20 cellular contexts compared by ENCODE assay signal in genomic region chr1:206551296-206551984, GRCh38. TPM values are rescaled to one million over a fixed set of nuclear protein-coding genes. Genes with fewer than 3 reads are reported as not detected.
DNase-seq lines count a peak whose midpoint lies in the region; ATAC-seq and TF ChIP-seq lines count a peak whose summit lies in the region.
"Had no signal": no experiment of that assay in that cellular context is flagged by ENCODE, and none has a peak within 500 bp of the region (broad histone marks: within the 10 kb centered on the region; RNA-seq: fewer than 3 reads in every experiment).

No MANE protein-coding gene starts in this region.

- H3K56ac ChIP-seq in mesendoderm (ENCODE audit: low read length): no peak overlapping the region

- H3K4me1 ChIP-seq in CD8-positive, alpha-beta memory T cell (ENCODE audit: insufficient read depth, low read length): peaks cover 63% of the 10 kb centered on the region
- H3K4me1 ChIP-seq in mesendoderm (ENCODE audit: control insufficient read depth, low read depth, low read length) (no peaks in the 10 kb centered on the region), colonic mucosa (no peaks in the 10 kb centered on the region)
- H3K4me1 ChIP-seq: SJSA1 had no signal

- H3K79me2 ChIP-seq in mesendoderm (ENCODE audit: control insufficient read depth, insufficient read depth, low read length): no peaks in the 10 kb centered on the region

- CTCF ChIA-PET in CD8-positive, alpha-beta memory T cell (lab: Charles Lee): interaction anchor here (0.6 to 19.8 kb wide), 23 partner anchors 8 to 183 kb away, joined by 3 to 503 read pairs (median 4); partner anchors contain the start of genes DYRK3, EIF2D and IKBKE

- no peak overlapping the region for H2BK15ac ChIP-seq in mesendoderm (replicated peaks; ENCODE audit: low read depth)

- H3K27ac ChIP-seq in CD8-positive, alpha-beta memory T cell (ENCODE audit: low read depth, low read length): peak overlapping the region; percentile 56
- H3K27ac ChIP-seq in mesendoderm (ENCODE audit: low read depth, low read length) (no peak overlapping the region), colonic mucosa (no peak overlapping the region)
- H3K27ac ChIP-seq: gastroesophageal sphincter, neutrophil, SJSA1 had no signal

- no peak overlapping the region for H2BK120ac ChIP-seq in mesendoderm (ENCODE audit: low read depth, low read length)

- H4K5ac ChIP-seq in mesendoderm (ENCODE audit: low read length): no peak overlapping the region

- TF ChIP-seq CTCF in colonic mucosa (IDR thresholded peaks at IDR 0.05): no peak

- no peaks in the 10 kb centered on the region for H3K36me3 ChIP-seq in CD8-positive, alpha-beta memory T cell (ENCODE audit: insufficient read depth, low read length)
- H3K36me3 ChIP-seq in mesendoderm (ENCODE audit: control insufficient read depth, insufficient read depth, low read length): no peaks in the 10 kb centered on the region
- no peaks in the 10 kb centered on the region for H3K36me3 ChIP-seq in colonic mucosa
- H3K36me3 ChIP-seq: gastroesophageal sphincter, neutrophil, SJSA1 had no signal

- no peak overlapping the region for H3K9ac ChIP-seq in mesendoderm (ENCODE audit: low read length)
- H3K9ac ChIP-seq in colonic mucosa (ENCODE audit: low read depth in 2 of 2, low read length in 2 of 2): no peak overlapping the region

- no peak overlapping the region for H2BK5ac ChIP-seq in mesendoderm (ENCODE audit: low read length)

- H3K27me3 Mint-ChIP-seq in activated T-cell treated with anti-CD3 and anti-CD28 coated beads, Interleukin-2, amount 50 U/mL, for 24 hours: no peaks in the 10 kb centered on the region
- peaks cover 0 to 4% of the 10 kb centered on the region in 2 donors for H3K27me3 Mint-ChIP-seq in CD8-positive, alpha-beta memory T cell
- no peaks in the 10 kb centered on the region for H3K27me3 Mint-ChIP-seq in activated T-helper 2 cell treated with anti-CD3 and anti-CD28 coated beads, Interferon-gamma antibody, Interleukin-2, Interleukin-4, amounts not matched to agents 10 μg/mL and 5 μg/mL and 100 μg/mL, durations not matched to agents 14 hours and 24 hours and 36 hours (ENCODE audit: low read depth)
- H3K27me3 Mint-ChIP-seq in natural killer cell treated with Interleukin-12 subunit alpha and Interleukin-12 subunit beta and Interleukin-15 and Interleukin-18, amount 100 ng/mL, for 72 hours: no peaks in the 10 kb centered on the region

- DNase-seq in activated T-cell treated with anti-CD3 and anti-CD28 coated beads, Interleukin-2, amount 50 U/mL, for 24 hours: peak; percentile 66
- DNase-seq in activated T-cell treated with anti-CD3 and anti-CD28 coated beads for 4 hours (no peak), mesendoderm (no peak), colonic mucosa (no peak)
- DNase-seq in CD8-positive, alpha-beta memory T cell: no peak
- no peak for DNase-seq in activated T-helper 2 cell treated with anti-CD3 and anti-CD28 coated beads, Interferon-gamma antibody, Interleukin-2, Interleukin-4, amounts not matched to agents 10 μg/mL and 5 μg/mL and 100 μg/mL, durations not matched to agents 14 hours and 24 hours and 36 hours (ENCODE audit: low spot score)
- peak; percentile 26 for DNase-seq in natural killer cell treated with Interleukin-12 subunit alpha and Interleukin-12 subunit beta and Interleukin-15 and Interleukin-18, amount 100 ng/mL, for 72 hours (ENCODE audit: low spot score)
- DNase-seq: ACHN, amniotic stem cell, caudate nucleus, MM.1S, NCI-H1436 treated with DMSO at 0.1 percent for 48 hours, NCI-H774, PC-3 had no signal

- H3K79me1 ChIP-seq in mesendoderm (ENCODE audit: low read length): no peaks in the 10 kb centered on the region

- H2AK5ac ChIP-seq in mesendoderm (ENCODE audit: low read length): no peak overlapping the region

- H3K18ac ChIP-seq in mesendoderm (ENCODE audit: low read length): no peak overlapping the region

- no peak for ATAC-seq in natural killer cell treated with Interleukin-12 subunit alpha and Interleukin-12 subunit beta and Interleukin-15 and Interleukin-18, amount 100 ng/mL, for 72 hours
- ATAC-seq in HG02642 (IDR thresholded peaks at IDR 0.05; ENCODE audit: poor library complexity, unreplicated experiment): no peak
- ATAC-seq: gastroesophageal sphincter, HepG2, left lobe of liver had no signal

- no peak overlapping the region for H3K4me3 ChIP-seq in CD8-positive, alpha-beta memory T cell (ENCODE audit: low read length)
- no peak overlapping the region for H3K4me3 ChIP-seq in mesendoderm (ENCODE audit: low read length)
- H3K4me3 ChIP-seq in colonic mucosa: no peak overlapping the region
- H3K4me3 ChIP-seq: gastroesophageal sphincter, SJSA1 had no signal

- no peak overlapping the region for H3K4me3 Mint-ChIP-seq in activated T-cell treated with anti-CD3 and anti-CD28 coated beads, Interleukin-2, amount 50 U/mL, for 24 hours
- peak overlapping the region in 4 of 7 donors; percentile 8 to 74 (median 32) for H3K4me3 Mint-ChIP-seq in CD8-positive, alpha-beta memory T cell
- no peak overlapping the region for H3K4me3 Mint-ChIP-seq in activated T-helper 2 cell treated with anti-CD3 and anti-CD28 coated beads, Interferon-gamma antibody, Interleukin-2, Interleukin-4, amounts not matched to agents 10 μg/mL and 5 μg/mL and 100 μg/mL, durations not matched to agents 14 hours and 24 hours and 36 hours (ENCODE audit: low read depth)
- peak overlapping the region; percentile 82 for H3K4me3 Mint-ChIP-seq in natural killer cell treated with Interleukin-12 subunit alpha and Interleukin-12 subunit beta and Interleukin-15 and Interleukin-18, amount 100 ng/mL, for 72 hours

- no peaks in the 10 kb centered on the region for H3K9me3 Mint-ChIP-seq in activated T-cell treated with anti-CD3 and anti-CD28 coated beads, Interleukin-2, amount 50 U/mL, for 24 hours
- H3K9me3 Mint-ChIP-seq in CD8-positive, alpha-beta memory T cell: no peaks in the 10 kb centered on the region
- H3K9me3 Mint-ChIP-seq in activated T-helper 2 cell treated with anti-CD3 and anti-CD28 coated beads, Interferon-gamma antibody, Interleukin-2, Interleukin-4, amounts not matched to agents 10 μg/mL and 5 μg/mL and 100 μg/mL, durations not matched to agents 14 hours and 24 hours and 36 hours: no peaks in the 10 kb centered on the region
- H3K9me3 Mint-ChIP-seq in natural killer cell treated with Interleukin-12 subunit alpha and Interleukin-12 subunit beta and Interleukin-15 and Interleukin-18, amount 100 ng/mL, for 72 hours: peaks cover 2% of the 10 kb centered on the region

- H3K27ac Mint-ChIP-seq in activated T-cell treated with anti-CD3 and anti-CD28 coated beads, Interleukin-2, amount 50 U/mL, for 24 hours: peak overlapping the region; percentile 91
- peak overlapping the region; percentile 84 to 100 (median 96) for H3K27ac Mint-ChIP-seq in CD8-positive, alpha-beta memory T cell
- peak overlapping the region; percentile 90 for H3K27ac Mint-ChIP-seq in activated T-helper 2 cell treated with anti-CD3 and anti-CD28 coated beads, Interferon-gamma antibody, Interleukin-2, Interleukin-4, amounts not matched to agents 10 μg/mL and 5 μg/mL and 100 μg/mL, durations not matched to agents 14 hours and 24 hours and 36 hours
- peak overlapping the region; percentile 99 to 100 for H3K27ac Mint-ChIP-seq in natural killer cell treated with Interleukin-12 subunit alpha and Interleukin-12 subunit beta and Interleukin-15 and Interleukin-18, amount 100 ng/mL, for 72 hours

- H4K8ac ChIP-seq in mesendoderm (ENCODE audit: low read depth, low read length): no peak overlapping the region

- H3K27me3 ChIP-seq in CD8-positive, alpha-beta memory T cell (ENCODE audit: insufficient read depth, low read length, poor library complexity, severe bottlenecking): no peaks in the 10 kb centered on the region
- H3K27me3 ChIP-seq in mesendoderm (ENCODE audit: insufficient read depth, low read length, poor library complexity) (no peaks in the 10 kb centered on the region), colonic mucosa (no peaks in the 10 kb centered on the region)
- H3K27me3 ChIP-seq: gastroesophageal sphincter, neutrophil, SJSA1 had no signal

- no peak overlapping the region for H3K4me2 ChIP-seq in mesendoderm (ENCODE audit: low read length)

- H3K36me3 Mint-ChIP-seq in activated T-cell treated with anti-CD3 and anti-CD28 coated beads, Interleukin-2, amount 50 U/mL, for 24 hours (ENCODE audit: low read depth): no peaks in the 10 kb centered on the region
- H3K36me3 Mint-ChIP-seq in CD8-positive, alpha-beta memory T cell: no peaks in the 10 kb centered on the region
- H3K36me3 Mint-ChIP-seq in activated T-helper 2 cell treated with anti-CD3 and anti-CD28 coated beads, Interferon-gamma antibody, Interleukin-2, Interleukin-4, amounts not matched to agents 10 μg/mL and 5 μg/mL and 100 μg/mL, durations not matched to agents 14 hours and 24 hours and 36 hours (ENCODE audit: low read depth): peaks cover 3% of the 10 kb centered on the region
- H3K36me3 Mint-ChIP-seq in natural killer cell treated with Interleukin-12 subunit alpha and Interleukin-12 subunit beta and Interleukin-15 and Interleukin-18, amount 100 ng/mL, for 72 hours: no peaks in the 10 kb centered on the region

- POLR2A ChIA-PET in CD8-positive, alpha-beta memory T cell (lab: Charles Lee): interaction anchor here (0.6 to 2.2 kb wide), 12 partner anchors 12 to 61 kb away, joined by 3 to 15 read pairs (median 5); partner anchors contain the start of gene EIF2D

- no CpG with 5 or more reads among the region's 9 CpGs for WGBS in mesendoderm (ENCODE audit: extremely low coverage, insufficient coverage, low lambda C conversion rate)

- no peak overlapping the region for H3K23ac ChIP-seq in mesendoderm (ENCODE audit: low read length)

- intact Hi-C loops in activated T-helper 2 cell treated with anti-CD3 and anti-CD28 coated beads, Interferon-gamma antibody, Interleukin-2, Interleukin-4, amounts not matched to agents 10 μg/mL and 5 μg/mL and 100 μg/mL, durations not matched to agents 14 hours and 24 hours and 36 hours (cut with micrococcal nuclease): no loop called here
- intact Hi-C loops in colonic mucosa (cut with DNase I): no loop called here

- H3K4me1 Mint-ChIP-seq in activated T-cell treated with anti-CD3 and anti-CD28 coated beads, Interleukin-2, amount 50 U/mL, for 24 hours (ENCODE audit: low read depth): peaks cover 73% of the 10 kb centered on the region
- H3K4me1 Mint-ChIP-seq in CD8-positive, alpha-beta memory T cell: peaks cover 54 to 61% (median 57%) of the 10 kb centered on the region in 3 donors
- peaks cover 52% of the 10 kb centered on the region for H3K4me1 Mint-ChIP-seq in activated T-helper 2 cell treated with anti-CD3 and anti-CD28 coated beads, Interferon-gamma antibody, Interleukin-2, Interleukin-4, amounts not matched to agents 10 μg/mL and 5 μg/mL and 100 μg/mL, durations not matched to agents 14 hours and 24 hours and 36 hours (ENCODE audit: low read depth)
- H3K4me1 Mint-ChIP-seq in natural killer cell treated with Interleukin-12 subunit alpha and Interleukin-12 subunit beta and Interleukin-15 and Interleukin-18, amount 100 ng/mL, for 72 hours (ENCODE audit: low read depth in 2 of 2): peaks cover 63 to 67% of the 10 kb centered on the region in 2 donors

- no peaks in the 10 kb centered on the region for H3K9me3 ChIP-seq in CD8-positive, alpha-beta memory T cell (ENCODE audit: low read length)
- no peaks in the 10 kb centered on the region for H3K9me3 ChIP-seq in colonic mucosa
- H3K9me3 ChIP-seq: gastroesophageal sphincter, neutrophil, SJSA1 had no signal

- H3K4ac ChIP-seq in mesendoderm (ENCODE audit: low read depth, low read length): no peak overlapping the region

RNA-seq across cellular contexts. Expression of gene RASSF5, which starts 44.1 kb away (rescaled TPM):
- 100 to 1,000 TPM; 163 to 165 TPM for total RNA-seq in CD8-positive, alpha-beta memory T cell
- polyA plus RNA-seq in CD8-positive, alpha-beta memory T cell: 329 TPM
- 180 and 182 TPM in 2 replicates for total RNA-seq in activated T-helper 2 cell treated with anti-CD3 and anti-CD28 coated beads, Interferon-gamma antibody, Interleukin-2, Interleukin-4, amounts not matched to agents 10 μg/mL and 5 μg/mL and 100 μg/mL, durations not matched to agents 14 hours and 24 hours and 36 hours
- total RNA-seq in natural killer cell treated with Interleukin-12 subunit alpha and Interleukin-12 subunit beta and Interleukin-15 and Interleukin-18, amount 100 ng/mL, for 72 hours: 100 to 1,000 TPM; 178 to 260 TPM
- 1.4 TPM for polyA plus RNA-seq in mesendoderm (2013, experiment 1 of 2)
- polyA plus RNA-seq in mesendoderm (2013, experiment 2 of 2): 1.8 TPM
- 1 to 10 TPM; 4.9 to 5.4 TPM for total RNA-seq in colonic mucosa

Comparison
In these comparisons a context has a peak if more than half of its experiments do, and no peak if none do; other contexts are left out.
1. DNase-seq: peak in activated T-cell treated with anti-CD3 and anti-CD28 coated beads, Interleukin-2, amount 50 U/mL, for 24 hours (single experiment) and natural killer cell treated with Interleukin-12 subunit alpha and Interleukin-12 subunit beta and Interleukin-15 and Interleukin-18, amount 100 ng/mL, for 72 hours (single experiment); none in activated T-cell treated with anti-CD3 and anti-CD28 coated beads for 4 hours (single experiment), CD8-positive, alpha-beta memory T cell (0 of 5), activated T-helper 2 cell treated with anti-CD3 and anti-CD28 coated beads, Interferon-gamma antibody, Interleukin-2, Interleukin-4, amounts not matched to agents 10 μg/mL and 5 μg/mL and 100 μg/mL, durations not matched to agents 14 hours and 24 hours and 36 hours (single experiment), mesendoderm (single experiment) and colonic mucosa (single experiment).
2. H3K4me3 Mint-ChIP-seq: peak in CD8-positive, alpha-beta memory T cell (4 of 7) and natural killer cell treated with Interleukin-12 subunit alpha and Interleukin-12 subunit beta and Interleukin-15 and Interleukin-18, amount 100 ng/mL, for 72 hours (single experiment); none in activated T-cell treated with anti-CD3 and anti-CD28 coated beads, Interleukin-2, amount 50 U/mL, for 24 hours (single experiment) and activated T-helper 2 cell treated with anti-CD3 and anti-CD28 coated beads, Interferon-gamma antibody, Interleukin-2, Interleukin-4, amounts not matched to agents 10 μg/mL and 5 μg/mL and 100 μg/mL, durations not matched to agents 14 hours and 24 hours and 36 hours (single experiment).
3. RNA of gene RASSF5, which starts 44.1 kb away (total RNA-seq): 178 to 260 TPM in natural killer cell treated with Interleukin-12 subunit alpha and Interleukin-12 subunit beta and Interleukin-15 and Interleukin-18, amount 100 ng/mL, for 72 hours, 180 to 182 TPM in activated T-helper 2 cell treated with anti-CD3 and anti-CD28 coated beads, Interferon-gamma antibody, Interleukin-2, Interleukin-4, amounts not matched to agents 10 μg/mL and 5 μg/mL and 100 μg/mL, durations not matched to agents 14 hours and 24 hours and 36 hours and 163 to 165 TPM in CD8-positive, alpha-beta memory T cell; 4.9 to 5.4 TPM in colonic mucosa; every median in the first group is over 10 times any median in the second.
4. Peak in every context shown above with its lines, with median percentiles within 50 percentile points of each other: H3K27ac Mint-ChIP-seq.